ENCODE assay signal across 8 cellular contexts in the genomic region with DNA sequence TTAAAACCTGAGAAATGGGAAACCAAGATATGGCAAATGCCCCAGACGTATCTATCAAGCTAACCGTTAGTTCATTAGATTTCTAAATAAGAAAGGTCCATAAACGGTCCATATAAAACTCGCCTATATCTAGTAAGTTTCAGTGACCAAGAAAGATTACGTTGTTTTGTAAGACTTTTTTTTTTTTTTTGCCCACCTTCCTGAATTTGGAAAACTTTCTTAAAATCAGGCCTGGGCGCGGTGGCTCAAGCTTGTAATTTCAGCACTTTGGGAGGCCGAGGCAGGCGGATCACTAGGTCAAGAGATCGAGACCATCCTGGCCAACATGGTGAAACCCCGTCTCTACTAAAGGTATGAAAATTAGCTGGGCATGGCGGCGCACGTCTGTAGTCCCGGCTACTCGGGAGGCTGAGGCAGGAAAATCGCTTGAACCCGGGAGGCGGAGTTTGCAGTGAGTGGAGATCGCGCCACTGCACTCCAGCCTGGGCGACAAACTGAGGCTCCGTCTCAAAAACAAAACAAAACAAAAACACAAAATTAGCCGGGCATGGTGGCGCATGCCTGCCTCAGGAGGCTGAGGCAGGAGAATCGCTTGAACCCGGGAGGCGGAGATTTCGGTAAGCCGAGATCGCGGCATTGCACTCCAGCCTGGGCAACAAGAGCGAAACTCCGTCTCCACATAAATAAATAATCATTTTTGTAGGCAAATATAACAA. TPM values are rescaled to one million over a fixed set of nuclear protein-coding genes. Genes with fewer than 3 reads are reported as not detected.
DNase-seq lines count a peak whose midpoint lies in the region; ATAC-seq and TF ChIP-seq lines count a peak whose summit lies in the region.
"Not testable (repeated sequence)": the region's sequence is repeated elsewhere in the genome, so short reads cannot be mapped to it uniquely, and the experiment has no call there.

No MANE protein-coding gene starts in this region.

- intact Hi-C loops in CD4-positive, alpha-beta T cell (cut with DNase I, micrococcal nuclease) = loop anchor here (5.0 to 10.0 kb wide), 7 partner anchors 35 to 1835 kb away; partner anchors contain the start of genes SUB1 (in 2 of the 2), AMACR (in 1 of the 2), C5orf22 (in 1 of the 2) and DROSHA (in 1 of the 2)
- intact Hi-C loops in dorsolateral prefrontal cortex (cut with DNase I) = loop anchor here (5.0 to 10.0 kb wide), 4 partner anchors 58 to 348 kb away; partner anchors contain the start of gene MTMR12 (in 1 of the 2)

- TF ChIP-seq POLR2A in Peyer's patch (IDR thresholded peaks at IDR 0.05) = not testable (repeated sequence)

- peak overlapping the region; percentile 99 for H3K4me3 Mint-ChIP-seq in CD4-positive, alpha-beta T cell
- peak overlapping the region; percentile 92 to 100 (median 98) for H3K4me3 Mint-ChIP-seq in IgD-negative memory B cell
- H3K4me3 Mint-ChIP-seq in activated T-cell treated with anti-CD3 and anti-CD28 coated beads, Interleukin-2, amount 50 U/mL, for 4 hours = peak overlapping the region; percentile 99
- H3K4me3 Mint-ChIP-seq in nephron progenitor cell = peak overlapping the region; percentile 100

- H3K9me3 ChIP-seq in CD4-positive, alpha-beta T cell (ENCODE audit: control insufficient read depth, low read length); Peyer's patch; iPS-15b (ENCODE audit: control insufficient read depth, insufficient read depth, low read length): not testable (repeated sequence)

- peaks cover 52% of the 10 kb centered on the region for H3K4me1 Mint-ChIP-seq in CD4-positive, alpha-beta T cell (ENCODE audit: low read depth)
- H3K4me1 Mint-ChIP-seq in IgD-negative memory B cell (peaks cover 22 to 51% (median 33%) of the 10 kb centered on the region in 3 donors), nephron progenitor cell (peaks cover 30% of the 10 kb centered on the region)
- peaks cover 40% of the 10 kb centered on the region for H3K4me1 Mint-ChIP-seq in activated T-cell treated with anti-CD3 and anti-CD28 coated beads, Interleukin-2, amount 50 U/mL, for 4 hours (ENCODE audit: low read depth)

- H3K4me1 ChIP-seq in Peyer's patch = peaks cover 0 to 19% (median 3%) of the 10 kb centered on the region in 4 donors
- not testable (repeated sequence) for H3K4me1 ChIP-seq in iPS-15b (ENCODE audit: control insufficient read depth, insufficient read depth, low read length)

- not testable (repeated sequence) for H3K27ac ChIP-seq in CD4-positive, alpha-beta T cell (ENCODE audit: low read depth, low read length)
- H3K27ac ChIP-seq in Peyer's patch = peak overlapping the region; percentile 98 to 100 (median 99)
- peak overlapping the region in 56 of 59 donors; percentile 4 to 100 (median 99) for H3K27ac ChIP-seq in dorsolateral prefrontal cortex

- H3K27me3 ChIP-seq in CD4-positive, alpha-beta T cell (ENCODE audit: control insufficient read depth, insufficient read depth, low read length); Peyer's patch; dorsolateral prefrontal cortex; iPS-15b (ENCODE audit: control insufficient read depth, insufficient read depth, low read length): not testable (repeated sequence)

- DNase-seq in CD4-positive, alpha-beta T cell = peak in 4 of 10 experiments; percentile 2 to 8 (median 4)
- DNase-seq in Peyer's patch = peak in 2 of 3 donors; percentile 54 to 55
- not testable (repeated sequence) for DNase-seq in activated T-cell treated with anti-CD3 and anti-CD28 coated beads, Interleukin-2, amount 50 U/mL, for 4 hours
- DNase-seq in dorsolateral prefrontal cortex = peak in 1 of 10 donors; percentile 4
- peak; percentile 23 for DNase-seq in nephron progenitor cell
- peak; percentile 43 for DNase-seq in stimulated activated naive CD8-positive, alpha-beta T cell treated with anti-CD3 and anti-CD28 coated beads, Interleukin-15, Interleukin-2, amounts not matched to agents 100 U/mL and 50 U/mL, for 24 hours

- H3K27ac Mint-ChIP-seq in CD4-positive, alpha-beta T cell = peak overlapping the region; percentile 95
- H3K27ac Mint-ChIP-seq in IgD-negative memory B cell (peak overlapping the region; percentile 94 to 99 (median 96)), nephron progenitor cell (peak overlapping the region; percentile 100)

- ATAC-seq in CD4-positive, alpha-beta T cell (ENCODE audit: poor library complexity); activated T-cell treated with anti-CD3 and anti-CD28 coated beads, Interleukin-2, amount 50 U/mL, for 4 hours; stimulated activated naive CD8-positive, alpha-beta T cell treated with anti-CD3 and anti-CD28 coated beads, Interleukin-15, Interleukin-2, amounts not matched to agents 100 U/mL and 50 U/mL, for 24 hours: not testable (repeated sequence)

- H3K36me3 Mint-ChIP-seq in CD4-positive, alpha-beta T cell (ENCODE audit: low read depth) = peaks cover 60% of the 10 kb centered on the region
- not testable (repeated sequence) for H3K36me3 Mint-ChIP-seq in IgD-negative memory B cell
- H3K36me3 Mint-ChIP-seq in activated T-cell treated with anti-CD3 and anti-CD28 coated beads, Interleukin-2, amount 50 U/mL, for 4 hours (ENCODE audit: insufficient read depth) = peaks cover 22% of the 10 kb centered on the region
- H3K36me3 Mint-ChIP-seq in nephron progenitor cell (ENCODE audit: low read depth) = peaks cover 39% of the 10 kb centered on the region

- peak overlapping the region; percentile 81 for H3K9ac ChIP-seq in iPS-15b (ENCODE audit: low read depth, low read length)

- TF ChIP-seq CTCF in CD4-positive, alpha-beta T cell (IDR thresholded peaks at IDR 0.05); Peyer's patch (IDR thresholded peaks at IDR 0.05); dorsolateral prefrontal cortex (IDR thresholded peaks at IDR 0.05 in 54 of 56, conservative IDR thresholded peaks at IDR 0.05 in 2 of 56; ENCODE audit: low read depth in 1 of 56, partially characterized antibody in 56 of 56); nephron progenitor cell (IDR thresholded peaks at IDR 0.05): not testable (repeated sequence)

- peaks cover 0 to 39% (median 0%) of the 10 kb centered on the region in 3 donors for H3K36me3 ChIP-seq in Peyer's patch
- not testable (repeated sequence) for H3K36me3 ChIP-seq in iPS-15b (ENCODE audit: control insufficient read depth, insufficient read depth, low read length)

- H3K27me3 Mint-ChIP-seq in CD4-positive, alpha-beta T cell; IgD-negative memory B cell; activated T-cell treated with anti-CD3 and anti-CD28 coated beads, Interleukin-2, amount 50 U/mL, for 4 hours (ENCODE audit: low read depth); nephron progenitor cell (ENCODE audit: low read depth, poor library complexity): not testable (repeated sequence)

- peak overlapping the region; percentile 82 to 93 (median 93) for H3K4me3 ChIP-seq in Peyer's patch
- H3K4me3 ChIP-seq in dorsolateral prefrontal cortex = peak overlapping the region; percentile 64 to 99 (median 94)
- H3K4me3 ChIP-seq in iPS-15b (ENCODE audit: low read depth, low read length) = peak overlapping the region; percentile 93

- CTCF ChIA-PET in CD4-positive, alpha-beta T cell (lab: Charles Lee) = interaction anchor here (1.2 to 1.6 kb wide), 3 partner anchors 17 to 417 kb away, joined by 3 to 4 read pairs (median 3); no protein-coding TSS in a partner anchor

- POLR2A ChIA-PET in CD4-positive, alpha-beta T cell (lab: Charles Lee) = interaction anchor here (0.6 to 2.8 kb wide), 9 partner anchors 8 to 534 kb away, joined by 3 to 18 read pairs (median 8); partner anchors contain the start of genes MTMR12, SUB1 and ZFR

- not testable (repeated sequence) for H3K9me3 Mint-ChIP-seq in CD4-positive, alpha-beta T cell; IgD-negative memory B cell; activated T-cell treated with anti-CD3 and anti-CD28 coated beads, Interleukin-2, amount 50 U/mL, for 4 hours; nephron progenitor cell

RNA-seq across cellular contexts. Expression of gene GOLPH3, which starts 1.8 kb away (rescaled TPM):
- 10 to 100 TPM; 52.0 to 55.4 TPM for total RNA-seq in CD4-positive, alpha-beta T cell
- 99.2 TPM for polyA plus RNA-seq in IgD-negative memory B cell
- total RNA-seq in Peyer's patch (10 to 100 TPM; 63.5 to 93.7 (median 75.1) TPM), dorsolateral prefrontal cortex (10 to 100 TPM; 44.5 to 71.5 (median 53.5) TPM)
- 100 to 1,000 TPM; 108 to 116 (median 113) TPM for total RNA-seq in activated T-cell treated with anti-CD3 and anti-CD28 coated beads, Interleukin-2, amount 50 U/mL, for 4 hours
